Comparison of ENCODE assay signal across 18 cellular contexts in genomic region chr5:33008751-33009418, GRCh38.
DNase-seq lines count a peak whose midpoint lies in the region; ATAC-seq and TF ChIP-seq lines count a peak whose summit lies in the region.
"Had no signal": no experiment of that assay in that cellular context is flagged by ENCODE, and none has a peak within 500 bp of the region (broad histone marks: within the 10 kb centered on the region; RNA-seq: fewer than 3 reads in every experiment).

No MANE protein-coding gene starts in this region.

- H3K36me3 Mint-ChIP-seq in activated CD8-positive, alpha-beta memory T cell treated with anti-CD3 and anti-CD28 coated beads, Interleukin-2, amount 10 ng/mL, durations not matched to agents 7 days and 5 days, result no peaks in the 10 kb centered on the region

- intact Hi-C loops in prostate gland (cut with DNase I), result no loop called here

- H3K9me3 Mint-ChIP-seq in activated CD8-positive, alpha-beta memory T cell treated with anti-CD3 and anti-CD28 coated beads, Interleukin-2, amount 10 ng/mL, durations not matched to agents 7 days and 5 days (ENCODE audit: low read depth), result peaks cover 14% of the 10 kb centered on the region

- ATAC-seq in foreskin keratinocyte, result peak; percentile 88
- no peak for ATAC-seq in GM19324 (IDR thresholded peaks at IDR 0.05; ENCODE audit: low FRiP score, unreplicated experiment)
- no peak for ATAC-seq in activated CD8-positive, alpha-beta memory T cell treated with anti-CD3 and anti-CD28 coated beads, Interleukin-2, amount 10 ng/mL, durations not matched to agents 7 days and 5 days
- ATAC-seq: SK-N-SH treated with all-trans-retinoic acid at 6 μM for 48 hours; stimulated activated naive CD8-positive, alpha-beta T cell treated with anti-CD3 and anti-CD28 coated beads, Interleukin-15, Interleukin-2, amounts not matched to agents 100 U/mL and 50 U/mL, for 24 hours had no signal

- H3K4me1 Mint-ChIP-seq in activated CD8-positive, alpha-beta memory T cell treated with anti-CD3 and anti-CD28 coated beads, Interleukin-2, amount 10 ng/mL, durations not matched to agents 7 days and 5 days, result no peaks in the 10 kb centered on the region
- H3K4me1 Mint-ChIP-seq: neural crest cell had no signal

- no peaks in the 10 kb centered on the region for H3K27me3 Mint-ChIP-seq in activated CD8-positive, alpha-beta memory T cell treated with anti-CD3 and anti-CD28 coated beads, Interleukin-2, amount 10 ng/mL, durations not matched to agents 7 days and 5 days

- H3K4me3 ChIP-seq in HUES6 (ENCODE audit: low read depth, low read length) (no peak overlapping the region), prostate gland (no peak overlapping the region)
- H3K4me3 ChIP-seq: upper lobe of left lung had no signal

- POLR2A ChIA-PET in RWPE1 (lab: Yijun Ruan, JAX; ENCODE audit: low non-redundant PET), result no interaction called here

- H3K36me3 ChIP-seq in HUES6 (ENCODE audit: control insufficient read depth, insufficient read depth, low read length), result no peaks in the 10 kb centered on the region
- H3K36me3 ChIP-seq in prostate gland, result no peaks in the 10 kb centered on the region
- H3K36me3 ChIP-seq: upper lobe of left lung had no signal

- CTCF ChIA-PET in RWPE1 (lab: Yijun Ruan, JAX), result no interaction called here
- CTCF ChIA-PET in activated CD8-positive, alpha-beta memory T cell treated with anti-CD3 and anti-CD28 coated beads, Interleukin-2, amount 10 ng/mL, durations not matched to agents 7 days and 5 days (lab: Charles Lee), result no interaction called here

- H3K27me3 ChIP-seq in HUES6 (ENCODE audit: control insufficient read depth, insufficient read depth, low read length) (no peaks in the 10 kb centered on the region), foreskin keratinocyte (no peaks in the 10 kb centered on the region), prostate gland (replicated peaks; ENCODE audit: insufficient read depth) (no peaks in the 10 kb centered on the region)
- H3K27me3 ChIP-seq: upper lobe of left lung had no signal

- no peak overlapping the region for H3K9ac ChIP-seq in HUES6 (ENCODE audit: low read length)

- DNase-seq in RWPE1 (ENCODE audit: low spot score), result peak; percentile 83
- DNase-seq in foreskin keratinocyte, result peak; percentile 72 to 87
- peak; percentile 68 for DNase-seq in prostate gland (ENCODE audit: low spot score)
- no peak for DNase-seq in COLO668 (lab: John Stamatoyannopoulos, UW; ENCODE audit: unreplicated experiment)
- no peak for DNase-seq in 8988T
- DNase-seq in activated CD8-positive, alpha-beta memory T cell treated with anti-CD3 and anti-CD28 coated beads, Interleukin-2, amount 10 ng/mL, durations not matched to agents 7 days and 5 days, result no peak
- DNase-seq: activated CD4-positive, alpha-beta T cell treated with anti-CD3 and anti-CD28 coated beads for 48 hours; activated naive CD4-positive, alpha-beta T cell treated with Interleukin-2 at 50 U/mL for 16 hours; GF-D8; NCI-H2081 treated with DMSO at 0.1 percent for 48 hours; NCI-H524; OCI-M1; stimulated activated naive CD8-positive, alpha-beta T cell treated with anti-CD3 and anti-CD28 coated beads, Interleukin-15, Interleukin-2, amounts not matched to agents 100 U/mL and 50 U/mL, for 24 hours; upper lobe of left lung had no signal

- H3K4me3 Mint-ChIP-seq in activated CD8-positive, alpha-beta memory T cell treated with anti-CD3 and anti-CD28 coated beads, Interleukin-2, amount 10 ng/mL, durations not matched to agents 7 days and 5 days, result no peak overlapping the region
- H3K4me3 Mint-ChIP-seq: neural crest cell had no signal

- H3K27ac Mint-ChIP-seq in activated CD8-positive, alpha-beta memory T cell treated with anti-CD3 and anti-CD28 coated beads, Interleukin-2, amount 10 ng/mL, durations not matched to agents 7 days and 5 days, result no peak overlapping the region

- H3K9me3 ChIP-seq in HUES6 (ENCODE audit: control insufficient read depth, insufficient read depth, low read depth, low read length), result peaks cover 7% of the 10 kb centered on the region; the same call in 1 of the 2 replicates
- H3K9me3 ChIP-seq in prostate gland, result no peaks in the 10 kb centered on the region

- TF ChIP-seq CTCF in RWPE1 (conservative IDR thresholded peaks at IDR 0.05; ENCODE audit: low read depth), result no peak
- no peak for TF ChIP-seq CTCF in foreskin keratinocyte (conservative IDR thresholded peaks at IDR 0.05)
- TF ChIP-seq CTCF in prostate gland (IDR thresholded peaks at IDR 0.05), result no peak

- H3K4me1 ChIP-seq in HUES6 (ENCODE audit: control insufficient read depth, insufficient read depth, low read length), result peaks cover 7% of the 10 kb centered on the region
- no peaks in the 10 kb centered on the region for H3K4me1 ChIP-seq in foreskin keratinocyte
- no peaks in the 10 kb centered on the region for H3K4me1 ChIP-seq in prostate gland (replicated peaks)
- H3K4me1 ChIP-seq: upper lobe of left lung had no signal

- peak overlapping the region; percentile 20; the same call in 1 of the 2 replicates for H3K27ac ChIP-seq in HUES6 (ENCODE audit: low read depth, low read length)
- no peak overlapping the region for H3K27ac ChIP-seq in RWPE1
- no peak overlapping the region for H3K27ac ChIP-seq in foreskin keratinocyte
- no peak overlapping the region for H3K27ac ChIP-seq in prostate gland
- H3K27ac ChIP-seq: upper lobe of left lung had no signal

- TF ChIP-seq POLR2A in prostate gland (IDR thresholded peaks at IDR 0.05), result no peak

- 29% methylated on average over 6 of the region's 6 CpGs for WGBS in prostate gland

Comparison
In these comparisons a context has a peak if more than half of its experiments do, and no peak if none do; other contexts are left out.
1. DNase-seq: peak in RWPE1 (single experiment), foreskin keratinocyte (2 of 2) and prostate gland (single experiment); none in COLO668 (single experiment), 8988T (single experiment) and activated CD8-positive, alpha-beta memory T cell treated with anti-CD3 and anti-CD28 coated beads, Interleukin-2, amount 10 ng/mL, durations not matched to agents 7 days and 5 days (single experiment).